In the genomic region with DNA sequence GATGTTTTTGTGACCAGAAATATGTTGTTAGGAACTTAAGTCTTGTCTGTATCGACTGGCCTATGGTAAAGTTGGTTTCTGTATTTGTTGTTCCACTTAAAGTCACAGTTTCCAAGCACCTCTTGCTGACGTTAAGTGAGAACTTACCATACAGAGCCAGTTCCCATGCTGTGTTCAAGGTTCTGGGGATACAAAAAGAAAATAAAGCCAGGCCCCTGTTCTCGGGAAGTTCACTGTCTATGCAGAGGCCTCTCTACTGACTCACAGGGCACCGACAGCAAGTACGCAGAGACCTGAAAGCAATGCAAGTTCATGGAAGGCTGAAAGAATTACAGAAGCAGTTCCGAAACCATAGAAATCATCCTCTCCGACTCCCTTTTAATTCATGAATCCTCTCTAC, we compare ENCODE assay signal across 30 cellular contexts.
"Had no signal": no experiment of that assay in that cellular context is flagged by ENCODE, and none has a peak within 500 bp of the region (broad histone marks: within the 10 kb centered on the region; RNA-seq: fewer than 3 reads in every experiment).

No MANE protein-coding gene starts in this region.

- H3K27me3 ChIP-seq: cardiac muscle cell, dorsolateral prefrontal cortex, foreskin keratinocyte, gastrocnemius medialis had no signal

- H3K9me3 ChIP-seq: adrenal gland, gastrocnemius medialis, heart right ventricle had no signal

- H3K4me3 ChIP-seq: adrenal gland, cardiac muscle cell, coronary artery, dorsolateral prefrontal cortex, gastrocnemius medialis, heart right ventricle had no signal

- H3K27ac ChIP-seq: adrenal gland, cardiac muscle cell, coronary artery, dorsolateral prefrontal cortex, foreskin keratinocyte, gastrocnemius medialis, heart right ventricle had no signal

- H3K4me1 ChIP-seq: adrenal gland, foreskin keratinocyte, gastrocnemius medialis, heart right ventricle had no signal

- DNase-seq: activated CD4-positive, alpha-beta memory T cell treated with anti-CD3 and anti-CD28 coated beads for 36 hours; activated CD4-positive, alpha-beta T cell treated with anti-CD3 and anti-CD28 coated beads for 36 hours; activated CD4-positive, alpha-beta T cell treated with anti-CD3 and anti-CD28 coated beads, Interleukin-2, amount 10 ng/mL, durations not matched to agents 24 days and 14 days; activated CD4-positive, CD25-positive, alpha-beta regulatory T cell; activated CD4-positive, CD25-positive, alpha-beta regulatory T cell treated with anti-CD3 and anti-CD28 coated beads, Interleukin-2, amount 50 U/mL, for 72 hours; activated CD8-positive, alpha-beta memory T cell treated with anti-CD3 and anti-CD28 coated beads, Interleukin-2, amount 10 ng/mL, durations not matched to agents 7 days and 5 days; activated CD8-positive, alpha-beta memory T cell treated with anti-CD3 and anti-CD28 coated beads, Interleukin-2, amount 50 U/mL, for 4 hours; activated CD8-positive, alpha-beta T cell treated with anti-CD3 and anti-CD28 coated beads, Interleukin-2, amount 10 ng/mL, durations not matched to agents 7 days and 5 days; activated effector memory CD4-positive, alpha-beta T cell treated with anti-CD3 and anti-CD28 coated beads, Interleukin-2, amount 50 U/mL, for 16 hours; activated naive CD4-positive, alpha-beta T cell treated with anti-CD3 and anti-CD28 coated beads for 36 hours; activated naive CD8-positive, alpha-beta T cell treated with anti-CD3 and anti-CD28 coated beads for 36 hours; activated naive CD8-positive, alpha-beta T cell treated with anti-CD3 and anti-CD28 coated beads, Interleukin-2, amount 50 U/mL, for 24 hours; activated T-cell treated with anti-CD3 and anti-CD28 coated beads, Interleukin-2, amount 50 U/mL, for 1 hour; activated T-cell treated with anti-CD3 and anti-CD28 coated beads, Interleukin-2, amount 50 U/mL, for 48 hours; adrenal gland; amygdala; aorta; central memory CD4-positive, alpha-beta T cell; cerebellar nuclear complex; dorsolateral prefrontal cortex; effector memory CD4-positive, alpha-beta T cell; endodermal cell; foreskin keratinocyte; gastrocnemius medialis; heart right ventricle; T-helper 1 cell; T-helper 17 cell had no signal

- H3K36me3 ChIP-seq: adrenal gland, cardiac muscle cell, gastrocnemius medialis, heart right ventricle had no signal

- ATAC-seq: activated CD4-positive, alpha-beta T cell treated with anti-CD3 and anti-CD28 coated beads for 36 hours; activated CD8-positive, alpha-beta memory T cell treated with anti-CD3 and anti-CD28 coated beads, Interleukin-2, amount 10 ng/mL, durations not matched to agents 7 days and 5 days; activated CD8-positive, alpha-beta T cell treated with anti-CD3 and anti-CD28 coated beads, Interleukin-2, amount 10 ng/mL, durations not matched to agents 7 days and 5 days; activated naive CD8-positive, alpha-beta T cell treated with anti-CD3 and anti-CD28 coated beads, Interleukin-2, amount 50 U/mL, for 24 hours; esophagus mucosa; foreskin keratinocyte; gastrocnemius medialis; heart right ventricle; T-helper 17 cell had no signal
